18 cellular contexts compared by ENCODE assay signal in genomic region chr14:74653386-74654138, GRCh38. TPM values are rescaled to one million over a fixed set of nuclear protein-coding genes. Genes with fewer than 3 reads are reported as not detected.
DNase-seq lines count a peak whose midpoint lies in the region; ATAC-seq and TF ChIP-seq lines count a peak whose summit lies in the region.
"Had no signal": no experiment of that assay in that cellular context is flagged by ENCODE, and none has a peak within 500 bp of the region (broad histone marks: within the 10 kb centered on the region; RNA-seq: fewer than 3 reads in every experiment).

No MANE protein-coding gene starts in this region.

- H3K27me3 ChIP-seq in H9 (ENCODE audit: insufficient read depth, low read length): no peaks in the 10 kb centered on the region
- H3K27me3 ChIP-seq in endodermal cell (ENCODE audit: control insufficient read depth, insufficient read depth, low read length, poor library complexity, severe bottlenecking): no peaks in the 10 kb centered on the region
- H3K27me3 ChIP-seq: brain microvascular endothelial cell had no signal

- H3K4me2 ChIP-seq in H9 (ENCODE audit: insufficient read depth, insufficient read length, low read length): no peak overlapping the region

- peaks cover 2% of the 10 kb centered on the region for H3K27me3 Mint-ChIP-seq in H9 (ENCODE audit: low read depth)
- H3K27me3 Mint-ChIP-seq in endodermal cell (ENCODE audit: insufficient read depth): no peaks in the 10 kb centered on the region
- no peaks in the 10 kb centered on the region for H3K27me3 Mint-ChIP-seq in nephron (ENCODE audit: low read depth)
- H3K27me3 Mint-ChIP-seq: activated CD8-positive, alpha-beta T cell treated with anti-CD3 and anti-CD28 coated beads for 36 hours; stimulated activated memory B cell treated with anti-CD40 and anti-IgM and Interleukin-4, amounts not matched to agents 10 μg/mL and 1 μg/mL and 100 μg/mL, for 72 hours had no signal

- H3K79me2 ChIP-seq in H9 (ENCODE audit: insufficient read depth, low read length): no peaks in the 10 kb centered on the region

- H2BK12ac ChIP-seq in H9 (ENCODE audit: insufficient read length, low read depth, low read length): no peak overlapping the region

- H3K56ac ChIP-seq in H9 (ENCODE audit: insufficient read length, low read depth, low read length): no peak overlapping the region

- H2BK15ac ChIP-seq in H9 (ENCODE audit: low read depth, low read length): no peak overlapping the region

- peak overlapping the region in 2 of 3 experiments; percentile 57 to 77; a peak in 2 of 7 replicates for H3K27ac Mint-ChIP-seq in H9
- peak overlapping the region; percentile 24 for H3K27ac Mint-ChIP-seq in endodermal cell
- peak overlapping the region in 2 of 3 experiments; percentile 61 to 76 for H3K27ac Mint-ChIP-seq in nephron
- H3K27ac Mint-ChIP-seq: activated CD8-positive, alpha-beta T cell treated with anti-CD3 and anti-CD28 coated beads for 36 hours; stimulated activated memory B cell treated with anti-CD40 and anti-IgM and Interleukin-4, amounts not matched to agents 10 μg/mL and 1 μg/mL and 100 μg/mL, for 72 hours had no signal

- peaks cover 16% of the 10 kb centered on the region for H3K36me3 ChIP-seq in endodermal cell (ENCODE audit: control insufficient read depth, insufficient read depth, low read length)

- no CpG with 5 or more reads among the region's 15 CpGs for WGBS in H9 (ENCODE audit: extremely low coverage, insufficient read length, low lambda C conversion rate)
- 75 to 89% methylated on average over 12 to 15 of the region's 15 CpGs for WGBS in endodermal cell (ENCODE audit: insufficient coverage in 1 of 2, insufficient read length in 1 of 2), 2 experiments

- H3K36me3 Mint-ChIP-seq in H9 (ENCODE audit: insufficient read depth in 1 of 3, low read depth in 3 of 3) (peaks cover 0 to 9% (median 0%) of the 10 kb centered on the region in 3 experiments; a peak in 1 of 7 replicates), endodermal cell (ENCODE audit: low read depth) (peaks cover 4% of the 10 kb centered on the region), nephron (ENCODE audit: low read depth) (peaks cover 17% of the 10 kb centered on the region)

- H2AFZ ChIP-seq in H9 (ENCODE audit: low read length): no peak overlapping the region

- H2BK5ac ChIP-seq in H9 (ENCODE audit: insufficient read length, low read length): no peak overlapping the region

- no peak overlapping the region for H4K8ac ChIP-seq in H9 (replicated peaks; ENCODE audit: insufficient read length, low read depth, low read length)

- H3K4me3 ChIP-seq in AG10803 (ENCODE audit: low read length) (no peak overlapping the region), endodermal cell (ENCODE audit: low read length) (no peak overlapping the region)

- H3K9me3 Mint-ChIP-seq in H9 (no peaks in the 10 kb centered on the region), endodermal cell (no peaks in the 10 kb centered on the region), nephron (no peaks in the 10 kb centered on the region)
- H3K9me3 Mint-ChIP-seq: activated CD8-positive, alpha-beta T cell treated with anti-CD3 and anti-CD28 coated beads for 36 hours; stimulated activated memory B cell treated with anti-CD40 and anti-IgM and Interleukin-4, amounts not matched to agents 10 μg/mL and 1 μg/mL and 100 μg/mL, for 72 hours had no signal

- H4K91ac ChIP-seq in H9 (ENCODE audit: insufficient read length, low read depth, low read length): no peak overlapping the region

- no peak overlapping the region for H4K5ac ChIP-seq in H9 (ENCODE audit: insufficient read length, low read depth, low read length)

- H3K4ac ChIP-seq in H9 (ENCODE audit: low read depth, low read length): no peak overlapping the region

- H3T11ph ChIP-seq in H9 (ENCODE audit: low read length): no peak overlapping the region

- no peaks in the 10 kb centered on the region for H3K79me1 ChIP-seq in H9 (ENCODE audit: insufficient read depth, low read depth, low read length, poor library complexity, severe bottlenecking)

- H3K4me3 Mint-ChIP-seq in H9: no peak overlapping the region
- H3K4me3 Mint-ChIP-seq in endodermal cell: no peak overlapping the region
- H3K4me3 Mint-ChIP-seq in nephron: no peak overlapping the region
- H3K4me3 Mint-ChIP-seq: activated CD8-positive, alpha-beta T cell treated with anti-CD3 and anti-CD28 coated beads for 36 hours; stimulated activated memory B cell treated with anti-CD40 and anti-IgM and Interleukin-4, amounts not matched to agents 10 μg/mL and 1 μg/mL and 100 μg/mL, for 72 hours had no signal

- H2BK20ac ChIP-seq in H9 (ENCODE audit: low read depth, low read length, poor library complexity, severe bottlenecking): no peak overlapping the region

- H3K9me3 ChIP-seq in H9 (ENCODE audit: control insufficient read depth, low read depth, low read length) (no peaks in the 10 kb centered on the region), endodermal cell (ENCODE audit: control insufficient read depth, low read length) (no peaks in the 10 kb centered on the region)

- DNase-seq in AG10803 (ENCODE audit: low read depth): peak; percentile 85
- DNase-seq in H9: no peak
- peak; percentile 79 for DNase-seq in endodermal cell
- DNase-seq: activated CD8-positive, alpha-beta T cell treated with anti-CD3 and anti-CD28 coated beads for 36 hours; activated effector memory CD4-positive, alpha-beta T cell treated with anti-CD3 and anti-CD28 coated beads, Interleukin-2, amount 50 U/mL, for 16 hours; AML-193; brain microvascular endothelial cell; foreskin melanocyte; KBM-7; NCI-H1417; NCI-H2227 treated with DMSO at 0.1 percent for 48 hours had no signal

- TF ChIP-seq CTCF in AG10803 (conservative IDR thresholded peaks at IDR 0.05; ENCODE audit: low read length): no peak
- TF ChIP-seq CTCF in H9 (conservative IDR thresholded peaks at IDR 0.05): no peak
- peak; percentile 19 for TF ChIP-seq CTCF in endodermal cell (conservative IDR thresholded peaks at IDR 0.05)
- TF ChIP-seq CTCF in nephron (IDR thresholded peaks at IDR 0.05; ENCODE audit: unreplicated experiment in 3 of 3): no peak

- H3K23ac ChIP-seq in H9 (ENCODE audit: insufficient read length, low read depth, low read length): no peak overlapping the region

- H3K9ac ChIP-seq in H9 (ENCODE audit: extremely low read depth, insufficient read length, low read length) (no peak overlapping the region), endodermal cell (ENCODE audit: extremely low read depth, low read length, poor library complexity, severe bottlenecking) (no peak overlapping the region)

- peaks cover 5 to 7% of the 10 kb centered on the region in 2 experiments; a peak in 2 of 4 replicates for H3K4me1 Mint-ChIP-seq in H9
- peaks cover 18% of the 10 kb centered on the region for H3K4me1 Mint-ChIP-seq in endodermal cell
- peaks cover 49% of the 10 kb centered on the region for H3K4me1 Mint-ChIP-seq in nephron
- H3K4me1 Mint-ChIP-seq: stimulated activated memory B cell treated with anti-CD40 and anti-IgM and Interleukin-4, amounts not matched to agents 10 μg/mL and 1 μg/mL and 100 μg/mL, for 72 hours had no signal

- H3K18ac ChIP-seq in H9 (ENCODE audit: insufficient read length, low read depth, low read length): no peak overlapping the region

- H4K20me1 ChIP-seq in H9 (ENCODE audit: control insufficient read depth, insufficient read depth, insufficient read length): peaks cover 2% of the 10 kb centered on the region

- H2BK120ac ChIP-seq in H9 (ENCODE audit: low read depth, low read length, poor library complexity, severe bottlenecking): no peak overlapping the region

- no peak overlapping the region for H3K14ac ChIP-seq in H9 (ENCODE audit: insufficient read depth, low read length)

- ATAC-seq in GM19324 (IDR thresholded peaks at IDR 0.05; ENCODE audit: low FRiP score, unreplicated experiment): no peak
- ATAC-seq in GM19023 (IDR thresholded peaks at IDR 0.05; ENCODE audit: unreplicated experiment): no peak
- ATAC-seq in GM19395 (IDR thresholded peaks at IDR 0.05; ENCODE audit: unreplicated experiment): no peak
- ATAC-seq in HG03039 (IDR thresholded peaks at IDR 0.05; ENCODE audit: unreplicated experiment): no peak
- ATAC-seq: activated CD8-positive, alpha-beta T cell treated with anti-CD3 and anti-CD28 coated beads for 36 hours; HCT116; stimulated activated memory B cell treated with anti-CD40 and anti-IgM and Interleukin-4, amounts not matched to agents 10 μg/mL and 1 μg/mL and 100 μg/mL, for 72 hours had no signal

- no peak overlapping the region for H2AK5ac ChIP-seq in H9 (ENCODE audit: insufficient read length, low read length)

- no peak overlapping the region for H3K27ac ChIP-seq in H9 (ENCODE audit: insufficient read length, low read depth, low read length)
- H3K27ac ChIP-seq in endodermal cell (ENCODE audit: low read depth, low read length): no peak overlapping the region
- H3K27ac ChIP-seq: brain microvascular endothelial cell had no signal

- H3K23me2 ChIP-seq in H9 (ENCODE audit: insufficient read length, low read depth, low read length, poor library complexity, severe bottlenecking): no peaks in the 10 kb centered on the region

- no peaks in the 10 kb centered on the region for H3K4me1 ChIP-seq in H9 (ENCODE audit: insufficient read depth, low read length)
- peaks cover 2% of the 10 kb centered on the region for H3K4me1 ChIP-seq in endodermal cell (ENCODE audit: control insufficient read depth, insufficient read depth, low read length)

RNA-seq across cellular contexts. Expression of gene LTBP2, which starts 41.5 kb away (rescaled TPM):
- total RNA-seq in H9 (2021) (0.75 and 0.77 TPM in 2 replicates), endodermal cell (1 to 10 TPM; 1.7 to 2.9 TPM)
- 2.4 TPM for polyA plus RNA-seq in endodermal cell (2013, experiment 1 of 2)
- polyA plus RNA-seq in endodermal cell (2013, experiment 2 of 2): 2.8 TPM

RNA-seq across cellular contexts. Expression of gene AREL1, which starts 59.3 kb away (rescaled TPM):
- total RNA-seq in H9 (2021): 32.2 and 34.2 TPM in 2 replicates
- total RNA-seq in endodermal cell: 10 to 100 TPM; 36.5 to 39.0 TPM
- 32.7 TPM for polyA plus RNA-seq in endodermal cell (2013, experiment 1 of 2)
- polyA plus RNA-seq in endodermal cell (2013, experiment 2 of 2): 32.5 TPM

RNA-seq across cellular contexts. Expression of gene FCF1, which starts 59.4 kb away (rescaled TPM):
- 85.6 and 87.7 TPM in 2 replicates for total RNA-seq in H9 (2021)
- 10 to 100 TPM; 68.4 to 71.3 TPM for total RNA-seq in endodermal cell
- polyA plus RNA-seq in endodermal cell (2013, experiment 1 of 2): 54.7 TPM
- polyA plus RNA-seq in endodermal cell (2013, experiment 2 of 2): 52.4 TPM
